17 cellular contexts compared by ENCODE assay signal in genomic region chr7:92603089-92603445, GRCh38. TPM values are rescaled to one million over a fixed set of nuclear protein-coding genes. Genes with fewer than 3 reads are reported as not detected.
A peak's percentile ranks its signal among the peaks of the same experiment; 100 is the strongest.
DNase-seq lines count a peak whose midpoint lies in the region; ATAC-seq and TF ChIP-seq lines count a peak whose summit lies in the region.
"Had no signal": no experiment of that assay in that cellular context is flagged by ENCODE, and none has a peak within 500 bp of the region (broad histone marks: within the 10 kb centered on the region; RNA-seq: fewer than 3 reads in every experiment).

No MANE protein-coding gene starts in this region.

- no peak for DNase-seq in activated T-cell treated with anti-CD3 and anti-CD28 coated beads, Interleukin-2, amount 50 U/mL, for 24 hours
- no peak for DNase-seq in activated T-cell treated with anti-CD3 and anti-CD28 coated beads for 4 hours
- no peak for DNase-seq in HFFc6
- DNase-seq in foreskin keratinocyte = no peak
- DNase-seq in A172 (ENCODE audit: low spot score) = no peak
- DNase-seq in NCI-H748 (lab: John Stamatoyannopoulos, UW; ENCODE audit: unreplicated experiment) = no peak
- no peak for DNase-seq in testis
- DNase-seq: 8988T; C1 segment of cervical spinal cord; Calu3; CD4-positive, alpha-beta T cell; DMS 273 treated with DMSO at 0.1 percent for 48 hours; H7 had no signal

- H3K79me2 ChIP-seq in ACC112 (ENCODE audit: control insufficient read depth, insufficient read depth, low read length, unreplicated experiment) = no peaks in the 10 kb centered on the region

- no peak for TF ChIP-seq POLR2A in testis (IDR thresholded peaks at IDR 0.05)

- no peak overlapping the region for H3K4me3 Mint-ChIP-seq in activated T-cell treated with anti-CD3 and anti-CD28 coated beads, Interleukin-2, amount 50 U/mL, for 24 hours
- no peak overlapping the region for H3K4me3 Mint-ChIP-seq in HFFc6
- H3K4me3 Mint-ChIP-seq: B cell; CD4-positive, alpha-beta T cell; GM23338 had no signal

- no peaks in the 10 kb centered on the region for H3K27me3 Mint-ChIP-seq in activated T-cell treated with anti-CD3 and anti-CD28 coated beads, Interleukin-2, amount 50 U/mL, for 24 hours
- H3K27me3 Mint-ChIP-seq in HFFc6 (ENCODE audit: insufficient read depth) = peaks cover 3% of the 10 kb centered on the region
- H3K27me3 Mint-ChIP-seq: B cell; CD4-positive, alpha-beta T cell had no signal

- H3K27ac ChIP-seq in ACC112 (ENCODE audit: low read depth, low read length) (peak overlapping the region; percentile 5; the same call in 1 of the 2 replicates), foreskin keratinocyte (no peak overlapping the region), testis (no peak overlapping the region)

- 68 to 78% methylated on average over 1 of the region's 1 CpG for WGBS in testis, 2 donors

- H3K27me3 ChIP-seq in ACC112 (ENCODE audit: insufficient read depth, low read length) (no peaks in the 10 kb centered on the region), foreskin keratinocyte (no peaks in the 10 kb centered on the region), testis (no peaks in the 10 kb centered on the region)

- no peaks in the 10 kb centered on the region for H3K4me1 Mint-ChIP-seq in activated T-cell treated with anti-CD3 and anti-CD28 coated beads, Interleukin-2, amount 50 U/mL, for 24 hours (ENCODE audit: low read depth)
- peaks cover 17% of the 10 kb centered on the region for H3K4me1 Mint-ChIP-seq in HFFc6 (ENCODE audit: low read depth)
- H3K4me1 Mint-ChIP-seq: B cell had no signal

- intact Hi-C loops in testis (cut with DNase I; ENCODE audit: low total_unique reads) = no loop called here

- H3K4me1 ChIP-seq in ACC112 (ENCODE audit: control insufficient read depth, insufficient read depth, low read length, unreplicated experiment) (peaks cover 15% of the 10 kb centered on the region), foreskin keratinocyte (no peaks in the 10 kb centered on the region), testis (no peaks in the 10 kb centered on the region)

- H3K9me3 ChIP-seq in testis = no peaks in the 10 kb centered on the region

- no peaks in the 10 kb centered on the region for H3K9me3 Mint-ChIP-seq in activated T-cell treated with anti-CD3 and anti-CD28 coated beads, Interleukin-2, amount 50 U/mL, for 24 hours
- no peaks in the 10 kb centered on the region for H3K9me3 Mint-ChIP-seq in HFFc6
- H3K9me3 Mint-ChIP-seq: CD4-positive, alpha-beta T cell; GM23338 had no signal

- peaks cover 21% of the 10 kb centered on the region for H3K36me3 Mint-ChIP-seq in activated T-cell treated with anti-CD3 and anti-CD28 coated beads, Interleukin-2, amount 50 U/mL, for 24 hours (ENCODE audit: low read depth)
- peaks cover 8% of the 10 kb centered on the region; the same call in 1 of the 2 replicates for H3K36me3 Mint-ChIP-seq in HFFc6 (ENCODE audit: low read depth)

- no peak for TF ChIP-seq CTCF in HFFc6 (IDR thresholded peaks at IDR 0.05)
- TF ChIP-seq CTCF in foreskin keratinocyte (conservative IDR thresholded peaks at IDR 0.05) = no peak
- no peak for TF ChIP-seq CTCF in testis (IDR thresholded peaks at IDR 0.05)

- H3K4me3 ChIP-seq in ACC112 (ENCODE audit: low read depth, low read length) (no peak overlapping the region), testis (no peak overlapping the region)
- H3K4me3 ChIP-seq: GM12878, GM23338 had no signal

- H3K36me3 ChIP-seq in ACC112 (ENCODE audit: insufficient read depth, low read length) (no peaks in the 10 kb centered on the region; the same call in 1 of the 2 replicates), testis (ENCODE audit: low read depth, missing control alignments) (no peaks in the 10 kb centered on the region)

- no peak overlapping the region for H2AFZ ChIP-seq in ACC112 (ENCODE audit: low read length, unreplicated experiment)

- ATAC-seq in foreskin keratinocyte = peak; percentile 26
- ATAC-seq: GM12878, GM23338 had no signal

- peak overlapping the region; percentile 67 for H3K27ac Mint-ChIP-seq in activated T-cell treated with anti-CD3 and anti-CD28 coated beads, Interleukin-2, amount 50 U/mL, for 24 hours
- H3K27ac Mint-ChIP-seq in HFFc6 = peak overlapping the region; percentile 51
- H3K27ac Mint-ChIP-seq: B cell; CD4-positive, alpha-beta T cell; GM23338 had no signal

RNA-seq across cellular contexts. Expression of gene FAM133B, which starts 12.9 kb away (rescaled TPM):
- 10 to 100 TPM; 13.2 to 19.8 (median 17.7) TPM for total RNA-seq in HFFc6 (2021; fragmentation: NEBNext Ultra II Directional; extraction: Animal tissue kit (Norgen Biotek cat#: 25700))
- 21.2 and 22.8 TPM in 2 replicates for total RNA-seq in foreskin keratinocyte
- polyA plus RNA-seq in foreskin keratinocyte = 14.7 and 15.9 TPM in 2 replicates
- 16.2 and 18.4 TPM in 2 replicates for total RNA-seq in A172 (2014; rRNA removed; shearing (Covaris generic))
- total RNA-seq in testis = 10 to 100 TPM; 20.1 to 24.3 TPM
- polyA plus RNA-seq in testis (ENCODE audit: insufficient read depth, low read depth, low replicate concordance) = 6.0 TPM
